1 cellular context compared by ENCODE assay signal in genomic region chrX:150212672-150213480, GRCh38.
TF ChIP-seq lines count a peak whose summit lies in the region.

No MANE protein-coding gene starts in this region.

TF ChIP-seq in IMR-90, 13 proteins besides CTCF, POLR2A, EP300 and RAD21 (continued from another document):
- no peak for TF ChIP-seq NFE2L2 (IDR thresholded peaks at IDR 0.05; ENCODE audit: low read depth, low read length)
- no peak for TF ChIP-seq RCOR1 (IDR thresholded peaks at IDR 0.05; ENCODE audit: insufficient replicate concordance, low read length)
- TF ChIP-seq CEBPB (IDR thresholded peaks at IDR 0.05; ENCODE audit: low read depth, low read length): no peak
- no peak for TF ChIP-seq ELK1 (IDR thresholded peaks at IDR 0.05; ENCODE audit: borderline replicate concordance, low read depth, low read length)
- no peak for TF ChIP-seq USF2 (IDR thresholded peaks at IDR 0.05; ENCODE audit: low read depth, low read length)
- no peak for TF ChIP-seq CHD1 (IDR thresholded peaks at IDR 0.05; ENCODE audit: low read depth, low read length)
- no peak for TF ChIP-seq MXI1 (IDR thresholded peaks at IDR 0.05; ENCODE audit: borderline replicate concordance, low read depth, low read length)
- TF ChIP-seq RFX5 (IDR thresholded peaks at IDR 0.05; ENCODE audit: low read depth, low read length): no peak
- no peak for TF ChIP-seq SMC3 (IDR thresholded peaks at IDR 0.05; ENCODE audit: low read depth, low read length)
- no peak for TF ChIP-seq FOS (IDR thresholded peaks at IDR 0.05; ENCODE audit: low read depth, low read length)
